Comparison of ENCODE assay signal across 28 cellular contexts in the genomic region with DNA sequence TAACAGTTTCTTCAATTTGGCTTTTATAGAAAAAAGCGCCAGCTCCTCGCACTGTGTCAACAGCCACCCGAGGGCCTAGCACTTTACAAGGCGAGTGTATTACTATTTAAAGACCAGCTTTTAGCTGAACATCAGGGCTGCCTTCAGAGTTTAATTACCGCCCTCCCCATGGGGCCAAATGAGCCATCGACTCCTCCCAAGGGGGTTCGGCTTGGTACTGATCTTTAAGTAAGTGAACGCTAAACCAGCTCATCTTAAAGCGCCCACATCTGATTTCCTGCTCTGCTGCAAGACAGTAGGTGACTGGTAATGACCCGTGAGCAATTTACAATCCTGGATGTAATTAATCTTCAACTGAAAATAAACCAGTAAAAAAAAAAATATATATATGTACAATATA.
DNase-seq lines count a peak whose midpoint lies in the region; ATAC-seq lines count a peak whose summit lies in the region.
"Had no signal": no experiment of that assay in that cellular context is flagged by ENCODE, and none has a peak within 500 bp of the region (broad histone marks: within the 10 kb centered on the region; RNA-seq: fewer than 3 reads in every experiment).

No MANE protein-coding gene starts in this region.

- H2BK120ac ChIP-seq in mesendoderm (ENCODE audit: low read depth, low read length): no peak overlapping the region

- H4K8ac ChIP-seq in mesendoderm (ENCODE audit: low read depth, low read length): no peak overlapping the region

- no peak overlapping the region for H3K4ac ChIP-seq in mesendoderm (ENCODE audit: low read depth, low read length)

- no peaks in the 10 kb centered on the region for H3K79me1 ChIP-seq in mesendoderm (ENCODE audit: low read length)

- no peak overlapping the region for H3K9ac ChIP-seq in mesendoderm (ENCODE audit: low read length)
- H3K9ac ChIP-seq: SK-N-SH had no signal

- no peak overlapping the region for H2AK5ac ChIP-seq in mesendoderm (ENCODE audit: low read length)

- H3K18ac ChIP-seq in mesendoderm (ENCODE audit: low read length): no peak overlapping the region

- peaks cover 3% of the 10 kb centered on the region for H3K4me1 ChIP-seq in mesendoderm (ENCODE audit: control insufficient read depth, low read depth, low read length)

- WGBS in mesendoderm (ENCODE audit: extremely low coverage, insufficient coverage, low lambda C conversion rate): no CpG with 5 or more reads among the region's 10 CpGs

- no peaks in the 10 kb centered on the region for H3K4me1 Mint-ChIP-seq in stimulated activated naive CD8-positive, alpha-beta T cell treated with anti-CD3 and anti-CD28 coated beads, Interleukin-15, amount 100 ng/mL, for 72 hours
- H3K4me1 Mint-ChIP-seq: immature natural killer cell, naive B cell had no signal

- H3K4me3 ChIP-seq in mesendoderm (ENCODE audit: low read length): no peak overlapping the region
- H3K4me3 ChIP-seq: dorsolateral prefrontal cortex had no signal

- H3K9me3 Mint-ChIP-seq in stimulated activated naive CD8-positive, alpha-beta T cell treated with anti-CD3 and anti-CD28 coated beads, Interleukin-15, amount 100 ng/mL, for 72 hours: peaks cover 9 to 18% of the 10 kb centered on the region in 2 donors

- no peak overlapping the region for H3K23ac ChIP-seq in mesendoderm (ENCODE audit: low read length)

- no peak overlapping the region for H2BK5ac ChIP-seq in mesendoderm (ENCODE audit: low read length)

- ATAC-seq in stimulated activated naive CD8-positive, alpha-beta T cell treated with anti-CD3 and anti-CD28 coated beads, Interleukin-15, amount 100 ng/mL, for 72 hours: no peak
- ATAC-seq in HG02938 (IDR thresholded peaks at IDR 0.05; ENCODE audit: unreplicated experiment): no peak
- ATAC-seq: activated CD4-positive, CD25-positive, alpha-beta regulatory T cell treated with anti-CD3 and anti-CD28 coated beads, Interleukin-2, amount 50 U/mL, for 24 hours; activated CD8-positive, alpha-beta T cell treated with anti-CD3 and anti-CD28 coated beads, Interleukin-2, amount 10 ng/mL, durations not matched to agents 7 days and 5 days; CD8-positive, alpha-beta T cell; left lobe of liver had no signal

- H3K36me3 ChIP-seq in mesendoderm (ENCODE audit: control insufficient read depth, insufficient read depth, low read length): no peaks in the 10 kb centered on the region

- no peak overlapping the region for H3K56ac ChIP-seq in mesendoderm (ENCODE audit: low read length)

- no peaks in the 10 kb centered on the region for H3K79me2 ChIP-seq in mesendoderm (ENCODE audit: control insufficient read depth, insufficient read depth, low read length)

- no peak overlapping the region for H3K4me2 ChIP-seq in mesendoderm (ENCODE audit: low read length)
- H3K4me2 ChIP-seq: SK-N-SH had no signal

- no peak overlapping the region for H3K27ac Mint-ChIP-seq in stimulated activated naive CD8-positive, alpha-beta T cell treated with anti-CD3 and anti-CD28 coated beads, Interleukin-15, amount 100 ng/mL, for 72 hours
- H3K27ac Mint-ChIP-seq: activated CD8-positive, alpha-beta T cell treated with anti-CD3 and anti-CD28 coated beads, Interleukin-2, amount 10 ng/mL, durations not matched to agents 7 days and 5 days; activated naive CD4-positive, alpha-beta T cell treated with anti-CD3 and anti-CD28 coated beads for 36 hours; activated T-cell treated with anti-CD3 and anti-CD28 coated beads, Interleukin-2, amount 50 U/mL, for 24 hours; CD8-positive, alpha-beta T cell; immature natural killer cell; naive B cell had no signal

- H3K27ac ChIP-seq in mesendoderm (ENCODE audit: low read depth, low read length): no peak overlapping the region
- H3K27ac ChIP-seq: 22Rv1, dorsolateral prefrontal cortex, RWPE1 had no signal

- H2BK15ac ChIP-seq in mesendoderm (replicated peaks; ENCODE audit: low read depth): no peak overlapping the region

- no peak overlapping the region for H3K4me3 Mint-ChIP-seq in stimulated activated naive CD8-positive, alpha-beta T cell treated with anti-CD3 and anti-CD28 coated beads, Interleukin-15, amount 100 ng/mL, for 72 hours
- H3K4me3 Mint-ChIP-seq: activated CD8-positive, alpha-beta T cell treated with anti-CD3 and anti-CD28 coated beads, Interleukin-2, amount 10 ng/mL, durations not matched to agents 7 days and 5 days; activated naive CD4-positive, alpha-beta T cell treated with anti-CD3 and anti-CD28 coated beads for 36 hours; activated T-cell treated with anti-CD3 and anti-CD28 coated beads, Interleukin-2, amount 50 U/mL, for 24 hours; CD8-positive, alpha-beta T cell; immature natural killer cell; naive B cell had no signal

- DNase-seq in NCI-H1105 treated with DMSO at 0.1 percent for 48 hours (lab: John Stamatoyannopoulos, UW) (peak; percentile 31), NCI-H1105 (lab: John Stamatoyannopoulos, UW) (no peak), NCI-H146 treated with DMSO at 0.1 percent for 48 hours (lab: John Stamatoyannopoulos, UW; ENCODE audit: unreplicated experiment) (peak; percentile 27), NCI-H69 (lab: John Stamatoyannopoulos, UW) (peak; percentile 99), mesendoderm (peak; percentile 55), NK-92 (lab: John Stamatoyannopoulos, UW; ENCODE audit: unreplicated experiment) (no peak)
- DNase-seq in stimulated activated naive CD8-positive, alpha-beta T cell treated with anti-CD3 and anti-CD28 coated beads, Interleukin-15, amount 100 ng/mL, for 72 hours: no peak
- DNase-seq: activated CD8-positive, alpha-beta T cell treated with anti-CD3 and anti-CD28 coated beads, Interleukin-2, amount 10 ng/mL, durations not matched to agents 7 days and 5 days; activated naive CD4-positive, alpha-beta T cell treated with anti-CD3 and anti-CD28 coated beads for 36 hours; activated T-cell treated with anti-CD3 and anti-CD28 coated beads, Interleukin-2, amount 50 U/mL, for 24 hours; AML-193; CD8-positive, alpha-beta T cell; central memory CD4-positive, alpha-beta T cell; DND-41; dorsolateral prefrontal cortex; HCEC 1CT; immature natural killer cell; KBM-7; naive B cell; NCI-H446; SK-N-SH; stimulated activated CD4-positive, alpha-beta T cell treated with anti-CD3 and anti-CD28 coated beads, Interleukin-2, amount 100 ng/mL, for 48 hours; stimulated activated naive CD4-positive, alpha-beta T cell had no signal

- H4K5ac ChIP-seq in mesendoderm (ENCODE audit: low read length): no peak overlapping the region

- H3K27me3 ChIP-seq in mesendoderm (ENCODE audit: insufficient read depth, low read length, poor library complexity): no peaks in the 10 kb centered on the region
- H3K27me3 ChIP-seq: dorsolateral prefrontal cortex had no signal

- no peaks in the 10 kb centered on the region for H3K27me3 Mint-ChIP-seq in stimulated activated naive CD8-positive, alpha-beta T cell treated with anti-CD3 and anti-CD28 coated beads, Interleukin-15, amount 100 ng/mL, for 72 hours
- H3K27me3 Mint-ChIP-seq: activated T-cell treated with anti-CD3 and anti-CD28 coated beads, Interleukin-2, amount 50 U/mL, for 24 hours; naive B cell had no signal

Comparison
In these comparisons a context has a peak if more than half of its experiments do, and no peak if none do; other contexts are left out.
1. DNase-seq: peak in NCI-H1105 treated with DMSO at 0.1 percent for 48 hours (single experiment), NCI-H146 treated with DMSO at 0.1 percent for 48 hours (single experiment), NCI-H69 (single experiment) and mesendoderm (single experiment); none in NCI-H1105 (single experiment), stimulated activated naive CD8-positive, alpha-beta T cell treated with anti-CD3 and anti-CD28 coated beads, Interleukin-15, amount 100 ng/mL, for 72 hours (0 of 2) and NK-92 (single experiment).